Comparison of ENCODE assay signal across 8 cellular contexts in the genomic region with DNA sequence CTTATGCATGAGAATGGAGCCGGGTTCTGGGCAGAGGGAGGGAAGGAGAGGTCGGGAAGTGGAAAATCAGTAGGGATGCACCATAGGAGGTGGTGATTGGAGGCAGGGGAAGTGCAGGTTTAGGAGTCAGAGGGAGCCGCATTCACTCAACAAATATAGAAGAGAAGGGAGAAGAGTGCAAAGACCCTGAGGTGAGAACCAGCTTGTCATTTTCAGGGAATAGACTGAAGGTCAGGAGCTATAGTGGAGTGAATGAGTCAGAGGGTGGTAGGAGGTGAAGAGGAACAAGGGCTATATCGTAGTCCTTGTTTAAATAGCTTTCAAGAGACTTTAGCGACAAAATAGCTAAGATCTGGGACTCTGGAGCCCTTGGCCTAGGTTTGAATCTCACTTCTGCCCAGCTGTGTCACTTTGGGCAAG. TPM values are rescaled to one million over a fixed set of nuclear protein-coding genes. Genes with fewer than 3 reads are reported as not detected.
DNase-seq lines count a peak whose midpoint lies in the region; ATAC-seq and TF ChIP-seq lines count a peak whose summit lies in the region.

No MANE protein-coding gene starts in this region.

- DNase-seq in GM06990 (ENCODE audit: extremely low read depth, insufficient read length) (no peak), RWPE1 (ENCODE audit: low spot score) (peak; percentile 16), erythroblast (lab: John Stamatoyannopoulos, UW) (peak; percentile 34 to 41), prostate gland (ENCODE audit: low spot score) (no peak), NCI-H1092 treated with DMSO at 0.1 percent for 48 hours (lab: John Stamatoyannopoulos, UW) (no peak), NCI-H1436 (lab: John Stamatoyannopoulos, UW) (no peak)

- H3K27ac ChIP-seq in RWPE1 = peak overlapping the region; percentile 97
- H3K27ac ChIP-seq in prostate gland = peak overlapping the region; percentile 96 to 98

- WGBS in prostate gland = 14% methylated on average over 5 of the region's 5 CpGs

- no peaks in the 10 kb centered on the region for H3K4me1 ChIP-seq in prostate gland (replicated peaks)

- TF ChIP-seq POLR2A in erythroblast (IDR thresholded peaks at IDR 0.05; ENCODE audit: low read length) = no peak
- no peak for TF ChIP-seq POLR2A in prostate gland (IDR thresholded peaks at IDR 0.05)

- ATAC-seq in HG03095 (IDR thresholded peaks at IDR 0.05; ENCODE audit: unreplicated experiment) (no peak), HG03039 (IDR thresholded peaks at IDR 0.05; ENCODE audit: unreplicated experiment) (no peak)

- POLR2A ChIA-PET in RWPE1 (lab: Yijun Ruan, JAX; ENCODE audit: low non-redundant PET) = no interaction called here

- H3K27me3 ChIP-seq in GM06990 (replicated peaks; ENCODE audit: control insufficient read depth, insufficient read depth, low read length) (no peaks in the 10 kb centered on the region), prostate gland (replicated peaks; ENCODE audit: insufficient read depth) (no peaks in the 10 kb centered on the region)

- peaks cover 3% of the 10 kb centered on the region for H3K36me3 ChIP-seq in GM06990 (ENCODE audit: control insufficient read depth, insufficient read depth, low read length)
- no peaks in the 10 kb centered on the region for H3K36me3 ChIP-seq in prostate gland

- no peak for TF ChIP-seq CTCF in GM06990 (IDR thresholded peaks at IDR 0.05; ENCODE audit: insufficient read depth, low read length, poor library complexity, severe bottlenecking)
- no peak for TF ChIP-seq CTCF in RWPE1 (conservative IDR thresholded peaks at IDR 0.05; ENCODE audit: low read depth)
- TF ChIP-seq CTCF in prostate gland (IDR thresholded peaks at IDR 0.05) = no peak

- intact Hi-C loops in prostate gland (cut with DNase I) = no loop called here

- H3K4me3 ChIP-seq in GM06990 (replicated peaks; ENCODE audit: low read depth, low read length) (peak overlapping the region; percentile 80), prostate gland (peak overlapping the region; percentile 74 to 79)

- no peaks in the 10 kb centered on the region for H3K9me3 ChIP-seq in prostate gland

- CTCF ChIA-PET in RWPE1 (lab: Yijun Ruan, JAX) = interaction anchor here (0.8 to 1.2 kb wide), 2 partner anchors 11 to 144 kb away, joined by 3 to 5 read pairs; no protein-coding TSS in a partner anchor

RNA-seq across cellular contexts. Expression of a gene that starts 0.8 kb away (rescaled TPM):
- 10 to 100 TPM; 44.8 to 51.7 TPM for total RNA-seq in prostate gland

RNA-seq across cellular contexts. Expression of a gene that starts 3.6 kb away (rescaled TPM):
- 1 to 10 TPM; 2.7 to 5.0 TPM for total RNA-seq in prostate gland

RNA-seq across cellular contexts. Expression of a gene that starts 20.1 kb away (rescaled TPM):
- total RNA-seq in prostate gland = 100 to 1,000 TPM in 1 of 2 donors, 10 to 100 TPM in 1; 62.6 to 213 TPM

RNA-seq across cellular contexts. Expression of a gene that starts 27.9 kb away (rescaled TPM):
- 10 to 100 TPM; 70.3 to 92.2 TPM for total RNA-seq in prostate gland

RNA-seq across cellular contexts. Expression of a gene that starts 28.6 kb away (rescaled TPM):
- total RNA-seq in prostate gland = 10 to 100 TPM in 1 of 2 donors, 1 to 10 TPM in 1; 4.4 to 25.2 TPM

Comparison
In these comparisons a context has a peak if more than half of its experiments do, and no peak if none do; other contexts are left out.
1. DNase-seq: peak in RWPE1 (single experiment) and erythroblast (2 of 2); none in GM06990 (single experiment), prostate gland (single experiment), NCI-H1092 treated with DMSO at 0.1 percent for 48 hours (single experiment) and NCI-H1436 (single experiment).